Comparison of ENCODE assay signal across 1 cellular context in the genomic region with DNA sequence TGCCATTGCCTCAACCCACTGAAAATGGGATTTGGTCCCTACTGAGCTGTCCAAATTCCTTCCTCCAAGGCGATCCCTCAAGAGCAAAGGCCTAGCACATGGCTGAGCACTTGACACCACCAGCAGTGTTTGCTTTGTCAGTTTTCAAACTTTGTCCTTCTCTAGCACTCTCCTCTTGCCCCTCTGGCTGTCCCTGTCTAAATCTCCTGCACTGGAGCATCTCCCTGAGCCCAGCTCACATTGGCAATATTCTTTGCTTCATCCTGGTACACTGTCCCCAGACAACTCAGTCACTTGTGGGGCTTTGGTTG.
A peak's percentile ranks its signal among the peaks of the same experiment; 100 is the strongest.
TF ChIP-seq lines count a peak whose summit lies in the region.

No MANE protein-coding gene starts in this region.

TF ChIP-seq in K562, 482 proteins besides CTCF, POLR2A, EP300 and RAD21 (continued from another document):
- TF ChIP-seq, protein P1, sequence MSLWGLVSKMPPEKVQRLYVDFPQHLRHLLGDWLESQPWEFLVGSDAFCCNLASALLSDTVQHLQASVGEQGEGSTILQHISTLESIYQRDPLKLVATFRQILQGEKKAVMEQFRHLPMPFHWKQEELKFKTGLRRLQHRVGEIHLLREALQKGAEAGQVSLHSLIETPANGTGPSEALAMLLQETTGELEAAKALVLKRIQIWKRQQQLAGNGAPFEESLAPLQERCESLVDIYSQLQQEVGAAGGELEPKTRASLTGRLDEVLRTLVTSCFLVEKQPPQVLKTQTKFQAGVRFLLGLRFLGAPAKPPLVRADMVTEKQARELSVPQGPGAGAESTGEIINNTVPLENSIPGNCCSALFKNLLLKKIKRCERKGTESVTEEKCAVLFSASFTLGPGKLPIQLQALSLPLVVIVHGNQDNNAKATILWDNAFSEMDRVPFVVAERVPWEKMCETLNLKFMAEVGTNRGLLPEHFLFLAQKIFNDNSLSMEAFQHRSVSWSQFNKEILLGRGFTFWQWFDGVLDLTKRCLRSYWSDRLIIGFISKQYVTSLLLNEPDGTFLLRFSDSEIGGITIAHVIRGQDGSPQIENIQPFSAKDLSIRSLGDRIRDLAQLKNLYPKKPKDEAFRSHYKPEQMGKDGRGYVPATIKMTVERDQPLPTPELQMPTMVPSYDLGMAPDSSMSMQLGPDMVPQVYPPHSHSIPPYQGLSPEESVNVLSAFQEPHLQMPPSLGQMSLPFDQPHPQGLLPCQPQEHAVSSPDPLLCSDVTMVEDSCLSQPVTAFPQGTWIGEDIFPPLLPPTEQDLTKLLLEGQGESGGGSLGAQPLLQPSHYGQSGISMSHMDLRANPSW (CRISPR knock-in tag; IDR thresholded peaks at IDR 0.05) = no peak
- TF ChIP-seq, protein P2, sequence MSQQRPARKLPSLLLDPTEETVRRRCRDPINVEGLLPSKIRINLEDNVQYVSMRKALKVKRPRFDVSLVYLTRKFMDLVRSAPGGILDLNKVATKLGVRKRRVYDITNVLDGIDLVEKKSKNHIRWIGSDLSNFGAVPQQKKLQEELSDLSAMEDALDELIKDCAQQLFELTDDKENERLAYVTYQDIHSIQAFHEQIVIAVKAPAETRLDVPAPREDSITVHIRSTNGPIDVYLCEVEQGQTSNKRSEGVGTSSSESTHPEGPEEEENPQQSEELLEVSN (IDR thresholded peaks at IDR 0.05; ENCODE audit: borderline replicate concordance in 1 of 2, extremely low read depth in 1 of 2, insufficient read depth in 1 of 2, insufficient read length in 1 of 2, low read depth in 1 of 2, low read length in 1 of 2, poor library complexity in 1 of 2, severe bottlenecking in 1 of 2) = peak in 1 of 2 experiments; percentile 50
- TF ChIP-seq ZKSCAN3 (CRISPR knock-in tag; IDR thresholded peaks at IDR 0.05) (no peak), HIVEP1 (CRISPR knock-in tag; IDR thresholded peaks at IDR 0.05) (no peak), OTX1 (CRISPR knock-in tag; IDR thresholded peaks at IDR 0.05) (no peak), HEY1 (CRISPR knock-in tag; IDR thresholded peaks at IDR 0.05; ENCODE audit: borderline replicate concordance) (no peak)
- TF ChIP-seq, protein P3, sequence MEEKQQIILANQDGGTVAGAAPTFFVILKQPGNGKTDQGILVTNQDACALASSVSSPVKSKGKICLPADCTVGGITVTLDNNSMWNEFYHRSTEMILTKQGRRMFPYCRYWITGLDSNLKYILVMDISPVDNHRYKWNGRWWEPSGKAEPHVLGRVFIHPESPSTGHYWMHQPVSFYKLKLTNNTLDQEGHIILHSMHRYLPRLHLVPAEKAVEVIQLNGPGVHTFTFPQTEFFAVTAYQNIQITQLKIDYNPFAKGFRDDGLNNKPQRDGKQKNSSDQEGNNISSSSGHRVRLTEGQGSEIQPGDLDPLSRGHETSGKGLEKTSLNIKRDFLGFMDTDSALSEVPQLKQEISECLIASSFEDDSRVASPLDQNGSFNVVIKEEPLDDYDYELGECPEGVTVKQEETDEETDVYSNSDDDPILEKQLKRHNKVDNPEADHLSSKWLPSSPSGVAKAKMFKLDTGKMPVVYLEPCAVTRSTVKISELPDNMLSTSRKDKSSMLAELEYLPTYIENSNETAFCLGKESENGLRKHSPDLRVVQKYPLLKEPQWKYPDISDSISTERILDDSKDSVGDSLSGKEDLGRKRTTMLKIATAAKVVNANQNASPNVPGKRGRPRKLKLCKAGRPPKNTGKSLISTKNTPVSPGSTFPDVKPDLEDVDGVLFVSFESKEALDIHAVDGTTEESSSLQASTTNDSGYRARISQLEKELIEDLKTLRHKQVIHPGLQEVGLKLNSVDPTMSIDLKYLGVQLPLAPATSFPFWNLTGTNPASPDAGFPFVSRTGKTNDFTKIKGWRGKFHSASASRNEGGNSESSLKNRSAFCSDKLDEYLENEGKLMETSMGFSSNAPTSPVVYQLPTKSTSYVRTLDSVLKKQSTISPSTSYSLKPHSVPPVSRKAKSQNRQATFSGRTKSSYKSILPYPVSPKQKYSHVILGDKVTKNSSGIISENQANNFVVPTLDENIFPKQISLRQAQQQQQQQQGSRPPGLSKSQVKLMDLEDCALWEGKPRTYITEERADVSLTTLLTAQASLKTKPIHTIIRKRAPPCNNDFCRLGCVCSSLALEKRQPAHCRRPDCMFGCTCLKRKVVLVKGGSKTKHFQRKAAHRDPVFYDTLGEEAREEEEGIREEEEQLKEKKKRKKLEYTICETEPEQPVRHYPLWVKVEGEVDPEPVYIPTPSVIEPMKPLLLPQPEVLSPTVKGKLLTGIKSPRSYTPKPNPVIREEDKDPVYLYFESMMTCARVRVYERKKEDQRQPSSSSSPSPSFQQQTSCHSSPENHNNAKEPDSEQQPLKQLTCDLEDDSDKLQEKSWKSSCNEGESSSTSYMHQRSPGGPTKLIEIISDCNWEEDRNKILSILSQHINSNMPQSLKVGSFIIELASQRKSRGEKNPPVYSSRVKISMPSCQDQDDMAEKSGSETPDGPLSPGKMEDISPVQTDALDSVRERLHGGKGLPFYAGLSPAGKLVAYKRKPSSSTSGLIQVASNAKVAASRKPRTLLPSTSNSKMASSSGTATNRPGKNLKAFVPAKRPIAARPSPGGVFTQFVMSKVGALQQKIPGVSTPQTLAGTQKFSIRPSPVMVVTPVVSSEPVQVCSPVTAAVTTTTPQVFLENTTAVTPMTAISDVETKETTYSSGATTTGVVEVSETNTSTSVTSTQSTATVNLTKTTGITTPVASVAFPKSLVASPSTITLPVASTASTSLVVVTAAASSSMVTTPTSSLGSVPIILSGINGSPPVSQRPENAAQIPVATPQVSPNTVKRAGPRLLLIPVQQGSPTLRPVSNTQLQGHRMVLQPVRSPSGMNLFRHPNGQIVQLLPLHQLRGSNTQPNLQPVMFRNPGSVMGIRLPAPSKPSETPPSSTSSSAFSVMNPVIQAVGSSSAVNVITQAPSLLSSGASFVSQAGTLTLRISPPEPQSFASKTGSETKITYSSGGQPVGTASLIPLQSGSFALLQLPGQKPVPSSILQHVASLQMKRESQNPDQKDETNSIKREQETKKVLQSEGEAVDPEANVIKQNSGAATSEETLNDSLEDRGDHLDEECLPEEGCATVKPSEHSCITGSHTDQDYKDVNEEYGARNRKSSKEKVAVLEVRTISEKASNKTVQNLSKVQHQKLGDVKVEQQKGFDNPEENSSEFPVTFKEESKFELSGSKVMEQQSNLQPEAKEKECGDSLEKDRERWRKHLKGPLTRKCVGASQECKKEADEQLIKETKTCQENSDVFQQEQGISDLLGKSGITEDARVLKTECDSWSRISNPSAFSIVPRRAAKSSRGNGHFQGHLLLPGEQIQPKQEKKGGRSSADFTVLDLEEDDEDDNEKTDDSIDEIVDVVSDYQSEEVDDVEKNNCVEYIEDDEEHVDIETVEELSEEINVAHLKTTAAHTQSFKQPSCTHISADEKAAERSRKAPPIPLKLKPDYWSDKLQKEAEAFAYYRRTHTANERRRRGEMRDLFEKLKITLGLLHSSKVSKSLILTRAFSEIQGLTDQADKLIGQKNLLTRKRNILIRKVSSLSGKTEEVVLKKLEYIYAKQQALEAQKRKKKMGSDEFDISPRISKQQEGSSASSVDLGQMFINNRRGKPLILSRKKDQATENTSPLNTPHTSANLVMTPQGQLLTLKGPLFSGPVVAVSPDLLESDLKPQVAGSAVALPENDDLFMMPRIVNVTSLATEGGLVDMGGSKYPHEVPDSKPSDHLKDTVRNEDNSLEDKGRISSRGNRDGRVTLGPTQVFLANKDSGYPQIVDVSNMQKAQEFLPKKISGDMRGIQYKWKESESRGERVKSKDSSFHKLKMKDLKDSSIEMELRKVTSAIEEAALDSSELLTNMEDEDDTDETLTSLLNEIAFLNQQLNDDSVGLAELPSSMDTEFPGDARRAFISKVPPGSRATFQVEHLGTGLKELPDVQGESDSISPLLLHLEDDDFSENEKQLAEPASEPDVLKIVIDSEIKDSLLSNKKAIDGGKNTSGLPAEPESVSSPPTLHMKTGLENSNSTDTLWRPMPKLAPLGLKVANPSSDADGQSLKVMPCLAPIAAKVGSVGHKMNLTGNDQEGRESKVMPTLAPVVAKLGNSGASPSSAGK (IDR thresholded peaks at IDR 0.05) = peak; percentile 57
- TF ChIP-seq, protein P4, sequence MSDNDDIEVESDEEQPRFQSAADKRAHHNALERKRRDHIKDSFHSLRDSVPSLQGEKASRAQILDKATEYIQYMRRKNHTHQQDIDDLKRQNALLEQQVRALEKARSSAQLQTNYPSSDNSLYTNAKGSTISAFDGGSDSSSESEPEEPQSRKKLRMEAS (CRISPR knock-in tag; IDR thresholded peaks at IDR 0.05) = peak; percentile 8; the same call in 1 of the 2 replicates
